ENCODE assay signal across 16 cellular contexts in the genomic region with DNA sequence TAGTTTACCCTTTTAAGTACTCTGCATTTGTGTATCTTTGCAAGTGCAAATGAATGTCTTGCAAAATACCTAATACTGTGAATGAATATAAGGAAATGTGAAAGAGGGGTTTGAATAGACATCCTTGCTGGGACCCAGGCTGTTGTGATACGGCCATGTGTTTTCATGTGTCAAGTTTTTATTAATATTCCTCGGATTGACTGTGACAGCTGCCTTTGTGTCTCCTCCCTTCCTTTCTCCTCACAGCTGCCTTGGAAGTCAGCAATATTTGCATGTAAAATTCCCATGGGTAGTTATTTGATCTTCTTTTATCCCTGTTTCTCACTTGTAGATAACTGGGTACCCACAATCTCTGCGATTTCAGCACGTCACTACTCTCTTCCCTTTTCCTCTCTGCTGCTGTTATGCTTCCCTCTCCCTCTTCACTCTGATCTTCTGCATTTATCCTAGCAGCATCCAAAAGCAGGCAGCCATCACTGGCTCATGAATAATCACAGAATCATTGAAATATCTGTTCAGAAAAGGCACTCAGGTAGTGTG. TPM values are rescaled to one million over a fixed set of nuclear protein-coding genes. Genes with fewer than 3 reads are reported as not detected.
"Had no signal": no experiment of that assay in that cellular context is flagged by ENCODE, and none has a peak within 500 bp of the region (broad histone marks: within the 10 kb centered on the region; RNA-seq: fewer than 3 reads in every experiment).

No MANE protein-coding gene starts in this region.

- H3K36me3 ChIP-seq: breast epithelium, esophagus muscularis mucosa, left ventricle myocardium inferior, tibial artery had no signal

- ATAC-seq: activated T-helper 17 cell treated with anti-CD3 and anti-CD28 coated beads, Interleukin-2, amount 50 U/mL, for 72 hours; natural killer cell treated with Interleukin-12 subunit alpha and Interleukin-12 subunit beta and Interleukin-15 and Interleukin-18, amount 100 ng/mL, for 72 hours; stimulated activated effector memory CD8-positive, alpha-beta T cell treated with anti-CD3 and anti-CD28 coated beads, Interleukin-12 subunit alpha, Interleukin-12 subunit beta, amount 100 ng/mL, for 72 hours; stimulated activated naive CD8-positive, alpha-beta T cell treated with anti-CD3 and anti-CD28 coated beads, Interleukin-15, amount 100 ng/mL, for 72 hours had no signal

- DNase-seq: activated CD4-positive, alpha-beta T cell treated with anti-CD3 and anti-CD28 coated beads for 1 hour; activated naive CD8-positive, alpha-beta T cell treated with anti-CD3 and anti-CD28 coated beads for 36 hours; activated T-cell treated with anti-CD3 and anti-CD28 coated beads, Interleukin-2, amount 50 U/mL, for 1 hour; effector memory CD4-positive, alpha-beta T cell; left ventricle myocardium inferior; occipital lobe; stimulated activated CD4-positive, alpha-beta T cell treated with anti-CD3 and anti-CD28 coated beads, Interleukin-1b, Interleukin-23, amount 100 ng/mL, for 48 hours; stimulated activated naive CD8-positive, alpha-beta T cell treated with anti-CD3 and anti-CD28 coated beads, Interleukin-15, amount 100 ng/mL, for 72 hours; T-helper 9 cell; tibial artery had no signal

- H3K4me3 ChIP-seq: breast epithelium, esophagus muscularis mucosa, left ventricle myocardium inferior, tibial artery had no signal

- H3K27ac ChIP-seq: breast epithelium, esophagus muscularis mucosa, left ventricle myocardium inferior, tibial artery had no signal

- H3K27me3 ChIP-seq: breast epithelium, esophagus muscularis mucosa, tibial artery had no signal

- H3K4me1 ChIP-seq: breast epithelium, tibial artery had no signal

- H3K9me3 ChIP-seq: breast epithelium, esophagus muscularis mucosa, left ventricle myocardium inferior, tibial artery had no signal

RNA-seq across cellular contexts. Expression of gene GPR156, which starts 9.4 kb away (rescaled TPM):
- total RNA-seq: left ventricle myocardium inferior, lung microvascular endothelial cell had no signal
